Comparison of ENCODE assay signal across 1 cellular context in the genomic region with DNA sequence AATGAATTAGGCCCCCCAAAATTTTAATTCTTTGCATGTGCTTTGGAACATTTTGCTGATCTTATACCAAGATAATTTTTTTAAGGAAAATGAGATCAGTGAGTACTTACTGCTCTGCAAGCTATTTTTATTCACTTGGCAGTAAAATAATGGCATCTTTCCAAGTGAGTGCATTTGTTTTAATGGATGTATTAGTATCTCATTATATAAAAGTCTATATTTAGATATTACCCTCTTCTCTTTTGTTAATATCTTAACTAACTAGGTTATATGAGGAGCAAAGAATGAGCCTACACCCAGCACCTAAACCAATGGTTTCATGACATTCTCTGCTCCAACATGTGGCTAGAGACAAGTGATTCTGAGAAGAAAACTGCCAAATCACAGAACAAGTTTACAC.
TF ChIP-seq lines count a peak whose summit lies in the region.

No MANE protein-coding gene starts in this region.

TF ChIP-seq in IMR-90, 13 proteins besides CTCF, POLR2A, EP300 and RAD21:
- TF ChIP-seq MAZ (IDR thresholded peaks at IDR 0.05; ENCODE audit: borderline replicate concordance, low read depth, low read length) (no peak), RFX5 (IDR thresholded peaks at IDR 0.05; ENCODE audit: low read depth, low read length) (no peak), CHD1 (IDR thresholded peaks at IDR 0.05; ENCODE audit: low read depth, low read length) (no peak), RCOR1 (IDR thresholded peaks at IDR 0.05; ENCODE audit: insufficient replicate concordance, low read length) (no peak), MXI1 (IDR thresholded peaks at IDR 0.05; ENCODE audit: borderline replicate concordance, low read depth, low read length) (no peak), NFE2L2 (IDR thresholded peaks at IDR 0.05; ENCODE audit: low read depth, low read length) (no peak)
